15 cellular contexts compared by ENCODE assay signal in genomic region chr1:41649445-41650175, GRCh38.
DNase-seq lines count a peak whose midpoint lies in the region; ATAC-seq and TF ChIP-seq lines count a peak whose summit lies in the region.
"Had no signal": no experiment of that assay in that cellular context is flagged by ENCODE, and none has a peak within 500 bp of the region (broad histone marks: within the 10 kb centered on the region; RNA-seq: fewer than 3 reads in every experiment).

No MANE protein-coding gene starts in this region.

- DNase-seq in DND-41, result no peak
- DNase-seq in mammary epithelial cell, result no peak
- no peak for DNase-seq in neural progenitor cell (ENCODE audit: low spot score)
- DNase-seq in iPS-NIHi7 (ENCODE audit: extremely low spot score), result no peak
- no peak for DNase-seq in nucleus accumbens (lab: John Stamatoyannopoulos, UW)
- DNase-seq: naive thymus-derived CD8-positive, alpha-beta T cell; NCI-H1436; NCI-H526 had no signal

- H3K79me2 ChIP-seq in DND-41 (ENCODE audit: insufficient read depth, low read length) (peaks cover 100% of the 10 kb centered on the region), OCI-LY1 (ENCODE audit: insufficient read depth, low read length) (peaks cover 10% of the 10 kb centered on the region; the same call in 1 of the 2 replicates), mammary epithelial cell (ENCODE audit: insufficient read depth, low read length) (no peaks in the 10 kb centered on the region), neural progenitor cell (ENCODE audit: low read depth) (no peaks in the 10 kb centered on the region)

- H3K4me2 ChIP-seq in DND-41 (ENCODE audit: insufficient read depth, low read length) (peak overlapping the region; percentile 19; the same call in 1 of the 2 replicates), OCI-LY1 (ENCODE audit: low read length) (peak overlapping the region; percentile 26; the same call in 1 of the 2 replicates), mammary epithelial cell (ENCODE audit: insufficient read depth, low read depth, low read length) (peak overlapping the region; percentile 6), neural progenitor cell (no peak overlapping the region)

- no peaks in the 10 kb centered on the region for H3K9me2 ChIP-seq in OCI-LY1 (ENCODE audit: low read depth, low read length)

- ATAC-seq in DND-41 (ENCODE audit: insufficient read depth, low read depth) (no peak), HG03175 (IDR thresholded peaks at IDR 0.05; ENCODE audit: unreplicated experiment) (no peak)

- intact Hi-C loops in mammary epithelial cell (cut with micrococcal nuclease), result loop anchor here (10.0 kb wide), 1 partner anchor 75 kb away; no protein-coding TSS in a partner anchor

- no peaks in the 10 kb centered on the region for H3K9me3 Mint-ChIP-seq in neural progenitor cell
- H3K9me3 Mint-ChIP-seq: CD8-positive, alpha-beta memory T cell; naive thymus-derived CD8-positive, alpha-beta T cell had no signal

- H3K36me3 ChIP-seq in DND-41 (ENCODE audit: insufficient read depth, low read length) (peaks cover 61% of the 10 kb centered on the region), OCI-LY1 (ENCODE audit: insufficient read depth, low read length) (no peaks in the 10 kb centered on the region), mammary epithelial cell (ENCODE audit: insufficient read depth, low read length) (no peaks in the 10 kb centered on the region), neural progenitor cell (no peaks in the 10 kb centered on the region)
- H3K36me3 ChIP-seq: HAP-1, heart right ventricle had no signal

- in situ Hi-C loops in mammary epithelial cell (cut with MboI; ENCODE audit: low sequenced_read_pairs in 2 of 2), result loop anchor here in 1 of 2 donors (25.0 kb wide), 1 partner anchor 138 kb away; no protein-coding TSS in a partner anchor

- H3K4me3 ChIP-seq in DND-41 (ENCODE audit: low read depth in 1 of 2, low read length in 2 of 2) (no peak overlapping the region), OCI-LY1 (ENCODE audit: low read depth, low read length, poor library complexity, severe bottlenecking) (no peak overlapping the region), mammary epithelial cell (replicated peaks in 1 of 3; ENCODE audit: insufficient read depth in 1 of 3, low read depth in 2 of 3, low read length in 3 of 3) (no peak overlapping the region), neural progenitor cell (no peak overlapping the region)
- H3K4me3 ChIP-seq: HAP-1, heart right ventricle had no signal

- peaks cover 8% of the 10 kb centered on the region for H3K27me3 Mint-ChIP-seq in neural progenitor cell (ENCODE audit: insufficient read depth, low read depth)
- H3K27me3 Mint-ChIP-seq: CD8-positive, alpha-beta memory T cell; naive thymus-derived CD8-positive, alpha-beta T cell had no signal

- peaks cover 76% of the 10 kb centered on the region for H4K20me1 ChIP-seq in DND-41 (ENCODE audit: insufficient read depth, low read length)
- no peaks in the 10 kb centered on the region for H4K20me1 ChIP-seq in OCI-LY1 (ENCODE audit: insufficient read depth, low read length)
- no peaks in the 10 kb centered on the region for H4K20me1 ChIP-seq in mammary epithelial cell (ENCODE audit: insufficient read depth, low read length)
- no peaks in the 10 kb centered on the region for H4K20me1 ChIP-seq in neural progenitor cell (ENCODE audit: low read depth)

- BruUV-seq in mammary epithelial cell (replicated peaks; lab: Mats Ljungman, UMichigan), result no TSS peak

- CTCF ChIA-PET in mammary epithelial cell (lab: Charles Lee; ENCODE audit: low non-redundant PET), result no interaction called here

- H3K9me3 ChIP-seq in DND-41 (ENCODE audit: insufficient read depth, low read length, severe bottlenecking) (no peaks in the 10 kb centered on the region), OCI-LY1 (ENCODE audit: low read length) (no peaks in the 10 kb centered on the region), mammary epithelial cell (replicated peaks; ENCODE audit: insufficient read depth, low read length) (no peaks in the 10 kb centered on the region), neural progenitor cell (ENCODE audit: low read depth) (no peaks in the 10 kb centered on the region)
- H3K9me3 ChIP-seq: HAP-1, heart right ventricle had no signal

- peak overlapping the region; percentile 77 for H3K27ac ChIP-seq in DND-41 (ENCODE audit: low read length)
- H3K27ac ChIP-seq in OCI-LY1 (ENCODE audit: low read depth, low read length, poor library complexity, severe bottlenecking), result peak overlapping the region; percentile 58
- no peak overlapping the region for H3K27ac ChIP-seq in mammary epithelial cell (ENCODE audit: insufficient read depth, low read depth, low read length)
- no peak overlapping the region for H3K27ac ChIP-seq in neural progenitor cell
- H3K27ac ChIP-seq: epithelial cell of prostate, RWPE1 had no signal

- peak overlapping the region; percentile 50 for H3K27ac Mint-ChIP-seq in neural progenitor cell

- peaks cover 8% of the 10 kb centered on the region for H3K4me1 Mint-ChIP-seq in neural progenitor cell

- dilution Hi-C loops in mammary epithelial cell (cut with HindIII; ENCODE audit: low sequenced_read_pairs), result no loop called here

- 38% methylated on average over 11 of the region's 11 CpGs for WGBS in mammary epithelial cell (ENCODE audit: low coverage, missing lambda C conversion rate)

- H2AFZ ChIP-seq in DND-41 (ENCODE audit: low read depth, low read length) (no peak overlapping the region), OCI-LY1 (ENCODE audit: low read length) (no peak overlapping the region), mammary epithelial cell (ENCODE audit: low read depth, low read length) (peak overlapping the region; percentile 57), neural progenitor cell (replicated peaks) (no peak overlapping the region)

- H3K9ac ChIP-seq in DND-41 (ENCODE audit: low read depth, low read length) (no peak overlapping the region), OCI-LY1 (ENCODE audit: low read length) (peak overlapping the region; percentile 21; the same call in 1 of the 2 replicates), mammary epithelial cell (ENCODE audit: insufficient read depth, low read length) (no peak overlapping the region), neural progenitor cell (no peak overlapping the region)

- no peaks in the 10 kb centered on the region for H3K27me3 ChIP-seq in DND-41 (ENCODE audit: insufficient read depth, low read length, poor library complexity)
- H3K27me3 ChIP-seq in OCI-LY1 (ENCODE audit: insufficient read depth, low read length), result no peaks in the 10 kb centered on the region
- no peaks in the 10 kb centered on the region for H3K27me3 ChIP-seq in mammary epithelial cell (ENCODE audit: insufficient read depth, low read length)
- no peaks in the 10 kb centered on the region for H3K27me3 ChIP-seq in neural progenitor cell
- H3K27me3 ChIP-seq: heart right ventricle had no signal

- H3F3A ChIP-seq in OCI-LY1 (ENCODE audit: insufficient read depth, low read length) (no peaks in the 10 kb centered on the region; the same call in 1 of the 2 replicates), neural progenitor cell (ENCODE audit: low read depth) (no peaks in the 10 kb centered on the region)

- H3K4me1 ChIP-seq in DND-41 (ENCODE audit: insufficient read depth, low read length), result peaks cover 84% of the 10 kb centered on the region
- peaks cover 74% of the 10 kb centered on the region for H3K4me1 ChIP-seq in OCI-LY1 (ENCODE audit: insufficient read depth, low read length, severe bottlenecking)
- peaks cover 10% of the 10 kb centered on the region for H3K4me1 ChIP-seq in mammary epithelial cell (ENCODE audit: insufficient read depth, low read length)
- H3K4me1 ChIP-seq in neural progenitor cell, result peaks cover 4% of the 10 kb centered on the region
- H3K4me1 ChIP-seq: HAP-1 had no signal

- no peaks in the 10 kb centered on the region for H3K36me3 Mint-ChIP-seq in neural progenitor cell
- H3K36me3 Mint-ChIP-seq: CD8-positive, alpha-beta memory T cell had no signal

- TF ChIP-seq CTCF in DND-41 (IDR thresholded peaks at IDR 0.05; ENCODE audit: borderline replicate concordance, extremely low read depth, low read length, poor library complexity, severe bottlenecking) (no peak), OCI-LY1 (IDR thresholded peaks at IDR 0.05; ENCODE audit: low read length) (no peak), mammary epithelial cell (conservative IDR thresholded peaks at IDR 0.05 in 1 of 2, IDR thresholded peaks at IDR 0.05 in 1 of 2; ENCODE audit: extremely low read depth in 1 of 2, insufficient read depth in 1 of 2, low read depth in 1 of 2, low read length in 2 of 2) (no peak), neural progenitor cell (IDR thresholded peaks at IDR 0.05) (no peak)

- H3K4me3 Mint-ChIP-seq in neural progenitor cell, result no peak overlapping the region

Comparison
In these comparisons a context has a peak if more than half of its experiments do, and no peak if none do; other contexts are left out.
1. H3K27ac ChIP-seq: peak in DND-41 (single experiment) and OCI-LY1 (single experiment); none in mammary epithelial cell (single experiment) and neural progenitor cell (single experiment).